Comparison of ENCODE assay signal across 11 cellular contexts in the genomic region with DNA sequence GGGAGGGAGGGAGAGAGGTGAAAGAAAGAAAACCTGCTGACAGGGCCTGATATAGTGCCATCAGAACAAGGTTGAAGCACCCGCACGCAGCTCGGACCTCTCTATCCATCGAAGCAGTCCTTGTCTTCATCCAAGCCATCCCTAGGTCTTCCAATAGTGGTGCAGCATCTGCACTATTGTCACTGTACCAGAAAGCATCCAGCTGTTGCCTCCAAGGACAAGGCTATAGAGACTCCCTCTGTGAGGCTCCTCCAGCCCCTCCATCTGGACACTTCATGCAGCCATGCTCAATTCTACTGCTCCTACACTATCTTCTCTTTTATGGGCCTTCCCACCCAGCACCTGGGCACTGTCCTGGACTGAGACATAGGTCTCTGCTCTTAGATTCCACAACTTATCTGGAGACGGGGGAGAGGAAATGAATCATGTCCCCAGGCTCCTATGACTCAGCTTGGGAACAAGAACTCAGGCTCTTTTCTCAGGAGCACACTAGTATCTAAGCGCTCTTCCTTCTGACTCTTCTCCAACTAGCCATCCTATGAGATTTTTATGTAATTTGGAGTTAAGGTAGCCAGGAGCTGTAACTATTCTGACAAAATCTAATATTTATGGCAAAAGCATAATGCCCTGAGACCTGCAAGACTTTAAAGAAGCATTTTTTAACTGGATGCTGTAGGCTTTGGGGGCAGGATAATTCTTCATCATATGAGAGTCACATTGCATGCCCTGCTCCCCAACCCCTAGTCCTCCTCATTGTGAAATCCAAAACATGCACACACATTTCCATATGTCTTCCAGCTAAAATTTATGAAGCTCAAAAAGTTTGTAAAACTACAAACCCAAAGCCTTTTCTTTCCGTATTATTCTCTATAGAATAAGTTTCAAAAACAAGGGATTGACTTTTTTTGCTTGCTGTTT.
DNase-seq lines count a peak whose midpoint lies in the region; TF ChIP-seq lines count a peak whose summit lies in the region.
"Had no signal": no experiment of that assay in that cellular context is flagged by ENCODE, and none has a peak within 500 bp of the region (broad histone marks: within the 10 kb centered on the region; RNA-seq: fewer than 3 reads in every experiment).

No MANE protein-coding gene starts in this region.

- H3K79me1 ChIP-seq in mesendoderm (ENCODE audit: low read length): no peaks in the 10 kb centered on the region

- H3K27me3 ChIP-seq in MG63 (no peaks in the 10 kb centered on the region), mesendoderm (ENCODE audit: insufficient read depth, low read length, poor library complexity) (no peaks in the 10 kb centered on the region), adrenal gland (no peaks in the 10 kb centered on the region)
- H3K27me3 ChIP-seq: testis had no signal

- H3K9ac ChIP-seq in mesendoderm (ENCODE audit: low read length): no peak overlapping the region

- TF ChIP-seq CTCF in AG09309 (IDR thresholded peaks at IDR 0.05; ENCODE audit: control insufficient read depth, insufficient read depth, low read depth, low read length, missing control alignments) (peak; percentile 5), adrenal gland (IDR thresholded peaks at IDR 0.05) (no peak), nephron progenitor cell (IDR thresholded peaks at IDR 0.05) (no peak)

- H3K27me3 Mint-ChIP-seq in T-helper 2 cell treated with Interferon-gamma antibody and Interleukin-4, amounts not matched to agents 5 μg/mL and 100 μg/mL, for 36 hours (ENCODE audit: low read depth): no peaks in the 10 kb centered on the region
- H3K27me3 Mint-ChIP-seq in nephron progenitor cell (ENCODE audit: low read depth, poor library complexity): peaks cover 12% of the 10 kb centered on the region
- H3K27me3 Mint-ChIP-seq: T-cell had no signal

- no peak overlapping the region for H3K27ac ChIP-seq in mesendoderm (ENCODE audit: low read depth, low read length)
- no peak overlapping the region for H3K27ac ChIP-seq in adrenal gland
- H3K27ac ChIP-seq: testis had no signal

- no peak overlapping the region for H2BK120ac ChIP-seq in mesendoderm (ENCODE audit: low read depth, low read length)

- no peak overlapping the region for H3K4me3 Mint-ChIP-seq in T-helper 2 cell treated with Interferon-gamma antibody and Interleukin-4, amounts not matched to agents 5 μg/mL and 100 μg/mL, for 36 hours
- H3K4me3 Mint-ChIP-seq in nephron progenitor cell: no peak overlapping the region
- H3K4me3 Mint-ChIP-seq: CD8-positive, alpha-beta T cell; T-cell had no signal

- no peak overlapping the region for H3K4ac ChIP-seq in mesendoderm (ENCODE audit: low read depth, low read length)

- H3K18ac ChIP-seq in mesendoderm (ENCODE audit: low read length): no peak overlapping the region

- no CpG with 5 or more reads among the region's 7 CpGs for WGBS in mesendoderm (ENCODE audit: extremely low coverage, insufficient coverage, low lambda C conversion rate)
- WGBS in adrenal gland, 4 donors: 72 to 79% (median 75%) methylated on average over 7 of the region's 7 CpGs

- no peak overlapping the region for H4K8ac ChIP-seq in mesendoderm (ENCODE audit: low read depth, low read length)

- no peak overlapping the region for H2BK5ac ChIP-seq in mesendoderm (ENCODE audit: low read length)

- TF ChIP-seq POLR2A in adrenal gland (IDR thresholded peaks at IDR 0.05): no peak

- no peaks in the 10 kb centered on the region for H3K36me3 ChIP-seq in MG63
- H3K36me3 ChIP-seq in mesendoderm (ENCODE audit: control insufficient read depth, insufficient read depth, low read length): no peaks in the 10 kb centered on the region
- H3K36me3 ChIP-seq in adrenal gland (replicated peaks in 1 of 2): no peaks in the 10 kb centered on the region

- H3K9me3 ChIP-seq in MG63: peaks cover 14% of the 10 kb centered on the region
- H3K9me3 ChIP-seq in adrenal gland (replicated peaks in 1 of 3): no peaks in the 10 kb centered on the region
- H3K9me3 ChIP-seq: testis had no signal

- H3K79me2 ChIP-seq in mesendoderm (ENCODE audit: control insufficient read depth, insufficient read depth, low read length): no peaks in the 10 kb centered on the region

- peak; percentile 79 for DNase-seq in AG09309 (ENCODE audit: low read depth)
- peak; percentile 93 for DNase-seq in MG63
- DNase-seq in dermis blood vessel endothelial cell: peak; percentile 54
- DNase-seq in mesendoderm: peak; percentile 33
- DNase-seq in adrenal gland: no peak
- DNase-seq in T-helper 2 cell treated with Interferon-gamma antibody and Interleukin-4, amounts not matched to agents 5 μg/mL and 100 μg/mL, for 36 hours (ENCODE audit: low spot score): no peak
- no peak for DNase-seq in D341Med (ENCODE audit: low spot score)
- DNase-seq in nephron progenitor cell: no peak
- DNase-seq: CD8-positive, alpha-beta T cell; T-cell; testis had no signal

- no peak overlapping the region for H3K56ac ChIP-seq in mesendoderm (ENCODE audit: low read length)

- no peak overlapping the region for H3K4me2 ChIP-seq in mesendoderm (ENCODE audit: low read length)

- no peak overlapping the region for H3K23ac ChIP-seq in mesendoderm (ENCODE audit: low read length)

- no peak overlapping the region for H4K5ac ChIP-seq in mesendoderm (ENCODE audit: low read length)

- no peaks in the 10 kb centered on the region for H3K4me1 Mint-ChIP-seq in T-helper 2 cell treated with Interferon-gamma antibody and Interleukin-4, amounts not matched to agents 5 μg/mL and 100 μg/mL, for 36 hours (ENCODE audit: low read depth)
- H3K4me1 Mint-ChIP-seq in nephron progenitor cell: no peaks in the 10 kb centered on the region
- H3K4me1 Mint-ChIP-seq: T-cell had no signal

- H2BK15ac ChIP-seq in mesendoderm (replicated peaks; ENCODE audit: low read depth): no peak overlapping the region

- H3K36me3 Mint-ChIP-seq in T-helper 2 cell treated with Interferon-gamma antibody and Interleukin-4, amounts not matched to agents 5 μg/mL and 100 μg/mL, for 36 hours (ENCODE audit: low read depth): no peaks in the 10 kb centered on the region
- no peaks in the 10 kb centered on the region for H3K36me3 Mint-ChIP-seq in nephron progenitor cell (ENCODE audit: low read depth)
- H3K36me3 Mint-ChIP-seq: CD8-positive, alpha-beta T cell; T-cell had no signal

- peaks cover 5% of the 10 kb centered on the region for H3K9me3 Mint-ChIP-seq in T-helper 2 cell treated with Interferon-gamma antibody and Interleukin-4, amounts not matched to agents 5 μg/mL and 100 μg/mL, for 36 hours
- H3K9me3 Mint-ChIP-seq in nephron progenitor cell: peaks cover 11% of the 10 kb centered on the region

- intact Hi-C loops in adrenal gland (cut with DNase I): no loop called here

- no peak overlapping the region for H3K4me3 ChIP-seq in AG09309 (ENCODE audit: control insufficient read depth, low read depth, low read length)
- H3K4me3 ChIP-seq in MG63: no peak overlapping the region
- no peak overlapping the region for H3K4me3 ChIP-seq in mesendoderm (ENCODE audit: low read length)
- no peak overlapping the region for H3K4me3 ChIP-seq in adrenal gland
- H3K4me3 ChIP-seq: testis had no signal

- H2AK5ac ChIP-seq in mesendoderm (ENCODE audit: low read length): no peak overlapping the region

- H3K27ac Mint-ChIP-seq in T-helper 2 cell treated with Interferon-gamma antibody and Interleukin-4, amounts not matched to agents 5 μg/mL and 100 μg/mL, for 36 hours: no peak overlapping the region
- no peak overlapping the region for H3K27ac Mint-ChIP-seq in nephron progenitor cell
- H3K27ac Mint-ChIP-seq: CD8-positive, alpha-beta T cell; T-cell had no signal

- peaks cover 3% of the 10 kb centered on the region for H3K4me1 ChIP-seq in mesendoderm (ENCODE audit: control insufficient read depth, low read depth, low read length)
- H3K4me1 ChIP-seq in adrenal gland (replicated peaks in 1 of 2): no peaks in the 10 kb centered on the region
- H3K4me1 ChIP-seq: testis had no signal

Comparison
In these comparisons a context has a peak if more than half of its experiments do, and no peak if none do; other contexts are left out.
1. DNase-seq: peak in AG09309 (single experiment), MG63 (single experiment), dermis blood vessel endothelial cell (single experiment) and mesendoderm (single experiment); none in adrenal gland (0 of 7), T-helper 2 cell treated with Interferon-gamma antibody and Interleukin-4, amounts not matched to agents 5 μg/mL and 100 μg/mL, for 36 hours (single experiment), D341Med (single experiment) and nephron progenitor cell (single experiment).